Comparison of ENCODE assay signal across 8 cellular contexts in genomic region chr11:75582935-75583709, GRCh38. TPM values are rescaled to one million over a fixed set of nuclear protein-coding genes. Genes with fewer than 3 reads are reported as not detected.
DNase-seq lines count a peak whose midpoint lies in the region; ATAC-seq, FAIRE-seq and TF ChIP-seq lines count a peak whose summit lies in the region.

No MANE protein-coding gene starts in this region.

- H3K9me3 ChIP-seq in A549 (no peaks in the 10 kb centered on the region), RWPE2 (ENCODE audit: severe bottlenecking) (no peaks in the 10 kb centered on the region)

- TF ChIP-seq POLR2A in A549 (IDR thresholded peaks at IDR 0.05; ENCODE audit: low read length), result peak; percentile 23; the same call in 1 of the 2 replicates

- H3K4me1 Mint-ChIP-seq in glutamatergic neuron (ENCODE audit: low read depth, unreplicated experiment) (peaks cover 15% of the 10 kb centered on the region), osteocyte (ENCODE audit: unreplicated experiment) (peaks cover 13% of the 10 kb centered on the region)

- H3K4me2 ChIP-seq in A549, result peak overlapping the region; percentile 79

- CTCF ChIA-PET in A549 (lab: Yijun Ruan, JAX), result interaction anchor here (3.0 kb wide), 1 partner anchor 15 kb away, joined by 11 read pairs; no protein-coding TSS in a partner anchor

- no peak for TF ChIP-seq EP300 in A549 (IDR thresholded peaks at IDR 0.05)
- no peak for TF ChIP-seq EP300 in Ishikawa (IDR thresholded peaks at IDR 0.05; ENCODE audit: borderline replicate concordance)

- H3K4me3 Mint-ChIP-seq in glutamatergic neuron (ENCODE audit: unreplicated experiment), result peak overlapping the region; percentile 75
- H3K4me3 Mint-ChIP-seq in osteocyte (ENCODE audit: unreplicated experiment), result peak overlapping the region; percentile 71

- H3K4me3 ChIP-seq in A549, result peak overlapping the region; percentile 49
- peak overlapping the region; percentile 44 for H3K4me3 ChIP-seq in RWPE2 (ENCODE audit: severe bottlenecking)

- peak overlapping the region; percentile 67 for H3K27ac Mint-ChIP-seq in glutamatergic neuron (ENCODE audit: unreplicated experiment)
- H3K27ac Mint-ChIP-seq in osteocyte (ENCODE audit: unreplicated experiment), result peak overlapping the region; percentile 91

- H3K27ac ChIP-seq in A549 (peak overlapping the region; percentile 78 to 88), RWPE2 (ENCODE audit: poor library complexity, severe bottlenecking) (peak overlapping the region; percentile 33)

- H3K4me1 ChIP-seq in A549 (no peaks in the 10 kb centered on the region; the same call in 2 of the 3 replicates), RWPE2 (ENCODE audit: insufficient read depth, poor library complexity, severe bottlenecking) (peaks cover 7% of the 10 kb centered on the region)

- DNase-seq in A549 (ENCODE audit: low read depth in 1 of 2, low spot score in 1 of 2), result peak; percentile 53 to 59
- DNase-seq in RWPE2 (ENCODE audit: low spot score), result no peak
- DNase-seq in activated naive CD8-positive, alpha-beta T cell treated with anti-CD3 and anti-CD28 coated beads, Interleukin-2, amount 50 U/mL, for 16 hours (ENCODE audit: low read depth, low spot score), result peak; percentile 30
- peak; percentile 85 for DNase-seq in glutamatergic neuron
- DNase-seq in osteocyte (ENCODE audit: extremely low spot score, unreplicated experiment), result peak; percentile 92

- TF ChIP-seq CTCF in A549 (IDR thresholded peaks at IDR 0.05) (0 out of 3 replicates have a peak, but pooled peaks have one; percentile 11), RWPE2 (IDR thresholded peaks at IDR 0.05; ENCODE audit: poor library complexity, severe bottlenecking) (no peak), glutamatergic neuron (IDR thresholded peaks at IDR 0.05; ENCODE audit: partially characterized antibody, unreplicated experiment) (peak; percentile 48), osteocyte (IDR thresholded peaks at IDR 0.05) (peak; percentile 40)

- peak; percentile 79 to 89 for ATAC-seq in A549
- peak; percentile 81 for ATAC-seq in GM18511 (IDR thresholded peaks at IDR 0.05; ENCODE audit: unreplicated experiment)
- ATAC-seq in RWPE2 (ENCODE audit: low read depth), result peak; percentile 92
- no peak for ATAC-seq in GM21723 (IDR thresholded peaks at IDR 0.05; ENCODE audit: unreplicated experiment)

- POLR2A ChIA-PET in A549 (lab: Yijun Ruan, JAX), result interaction anchor here (0.7 to 2.2 kb wide), 3 partner anchors 21 to 624 kb away, joined by 3 to 9 read pairs (median 4); partner anchors contain the start of gene SERPINH1

- peaks cover 5% of the 10 kb centered on the region for H3K36me3 Mint-ChIP-seq in glutamatergic neuron (ENCODE audit: unreplicated experiment)
- no peaks in the 10 kb centered on the region for H3K36me3 Mint-ChIP-seq in osteocyte (ENCODE audit: unreplicated experiment)

- H3K9me3 Mint-ChIP-seq in glutamatergic neuron (ENCODE audit: unreplicated experiment) (peaks cover 8% of the 10 kb centered on the region), osteocyte (ENCODE audit: unreplicated experiment) (no peaks in the 10 kb centered on the region)

- peaks cover 20% of the 10 kb centered on the region for H3K27me3 Mint-ChIP-seq in glutamatergic neuron (ENCODE audit: unreplicated experiment)
- no peaks in the 10 kb centered on the region for H3K27me3 Mint-ChIP-seq in osteocyte (ENCODE audit: unreplicated experiment)

- TF ChIP-seq RAD21 in A549 (conservative IDR thresholded peaks at IDR 0.05 in 1 of 2, IDR thresholded peaks at IDR 0.05 in 1 of 2), result no peak
- TF ChIP-seq RAD21 in Ishikawa (IDR thresholded peaks at IDR 0.05; ENCODE audit: low read depth), result no peak

- H3K27me3 ChIP-seq in RWPE2 (ENCODE audit: insufficient read depth, poor library complexity, severe bottlenecking), result no peaks in the 10 kb centered on the region

- H3K36me3 ChIP-seq in RWPE2 (ENCODE audit: low read depth), result no peaks in the 10 kb centered on the region

- WGBS in A549 (ENCODE audit: missing lambda C conversion rate), result 61% methylated on average over 24 of the region's 67 CpGs

- no peak for FAIRE-seq in A549 (lab: Jason Lieb, UNC)

TF ChIP-seq in A549, 52 proteins besides CTCF, POLR2A, EP300 and RAD21:
- TF ChIP-seq CHD2 (IDR thresholded peaks at IDR 0.05; ENCODE audit: low read length, partially characterized antibody) (peak; percentile 39), FOXS1 (CRISPR knock-in tag; IDR thresholded peaks at IDR 0.05) (no peak)
TF ChIP-seq in A549: peak in this region for 1.

TF ChIP-seq in Ishikawa, 13 proteins besides CTCF, POLR2A, EP300 and RAD21:
- peak; percentile 81; the same call in 1 of the 2 replicates for TF ChIP-seq ZBTB7A (IDR thresholded peaks at IDR 0.05; ENCODE audit: low read depth)
- no peak for TF ChIP-seq NFIC (IDR thresholded peaks at IDR 0.05)

RNA-seq across cellular contexts. Expression of gene SERPINH1, which starts 21.1 kb away (rescaled TPM):
- polyA plus RNA-seq in A549 (2011; rRNA removed) (70.7 and 79.3 TPM in 2 replicates), A549 (2017; fragmentation: RNase III; extraction: RNeasy Plus Mini Kit Qiagen cat#74134 plus additional on column Dnase treatment) (151 to 162 TPM (median 151 TPM) in 3 replicates)
- 113 and 144 TPM in 2 replicates for polyA plus RNA-seq in A549 (2012; cell fraction: cytosol; rRNA removed)
- 212 and 377 TPM in 2 replicates for polyA plus RNA-seq in A549 (2012; cell fraction: nucleus; rRNA removed)
- 48.4 and 51.1 TPM in 2 replicates for polyA minus RNA-seq in A549 (2011; rRNA and poly(A)+ RNA removed)
- total RNA-seq in glutamatergic neuron (ENCODE audit: unreplicated experiment) (35.0 TPM), osteocyte (484 and 511 TPM in 2 replicates)

RNA-seq across cellular contexts. Expression of gene GDPD5, which starts 57.4 kb away (rescaled TPM):
- polyA plus RNA-seq in A549 (2011; rRNA removed) (3.9 and 4.7 TPM in 2 replicates), A549 (2017; fragmentation: RNase III; extraction: RNeasy Plus Mini Kit Qiagen cat#74134 plus additional on column Dnase treatment) (5.8 to 7.9 TPM (median 5.9 TPM) in 3 replicates)
- 4.5 and 7.7 TPM in 2 replicates for polyA plus RNA-seq in A549 (2012; cell fraction: cytosol; rRNA removed)
- polyA plus RNA-seq in A549 (2012; cell fraction: nucleus; rRNA removed), result 27.2 and 29.2 TPM in 2 replicates
- polyA minus RNA-seq in A549 (2011; rRNA and poly(A)+ RNA removed), result 8.3 and 14.5 TPM in 2 replicates
- total RNA-seq in glutamatergic neuron (ENCODE audit: unreplicated experiment) (147 TPM), osteocyte (3.1 and 4.0 TPM in 2 replicates)

Comparison
In these comparisons a context has a peak if more than half of its experiments do, and no peak if none do; other contexts are left out.
1. RNA of gene SERPINH1, which starts 21.1 kb away (total RNA-seq): 484 to 511 TPM in osteocyte; 35.0 TPM in glutamatergic neuron (single experiment); every median in the first group is over 10 times any median in the second.
2. RNA of gene GDPD5, which starts 57.4 kb away (total RNA-seq): 147 TPM in glutamatergic neuron (single experiment); 3.1 to 4.0 TPM in osteocyte; every median in the first group is over 10 times any median in the second.